Comparison of ENCODE assay signal across 18 cellular contexts in the genomic region with DNA sequence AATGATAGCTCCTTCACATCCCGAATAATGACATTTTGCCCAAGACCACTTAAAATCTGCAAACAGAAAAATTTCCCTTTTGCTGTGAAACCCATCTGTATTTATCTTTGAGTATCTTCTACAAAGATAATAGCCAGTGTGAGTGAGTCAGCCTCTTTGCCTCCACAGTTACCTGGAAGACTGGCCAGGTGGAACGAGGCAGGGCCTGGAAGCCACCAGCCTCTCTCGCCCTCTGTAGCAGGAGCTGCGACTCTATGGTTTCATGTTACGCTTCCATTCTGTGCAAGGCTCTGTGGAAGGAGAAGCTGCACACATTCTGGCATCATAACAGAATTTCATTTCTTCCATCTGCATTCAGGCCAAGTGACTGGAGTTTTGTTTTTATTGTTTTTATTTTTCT. TPM values are rescaled to one million over a fixed set of nuclear protein-coding genes. Genes with fewer than 3 reads are reported as not detected.
A peak's percentile ranks its signal among the peaks of the same experiment; 100 is the strongest.
DNase-seq lines count a peak whose midpoint lies in the region; ATAC-seq lines count a peak whose summit lies in the region.
"Had no signal": no experiment of that assay in that cellular context is flagged by ENCODE, and none has a peak within 500 bp of the region (broad histone marks: within the 10 kb centered on the region; RNA-seq: fewer than 3 reads in every experiment).

No MANE protein-coding gene starts in this region.

- no peaks in the 10 kb centered on the region for H3K27me3 Mint-ChIP-seq in activated T-helper 17 cell treated with anti-CD3 and anti-CD28 coated beads, Interleukin-2, amount 50 U/mL, for 72 hours
- H3K27me3 Mint-ChIP-seq: B cell; CD4-positive, CD25-positive, alpha-beta regulatory T cell had no signal

- no peak overlapping the region for H3K4me3 Mint-ChIP-seq in activated T-helper 17 cell treated with anti-CD3 and anti-CD28 coated beads, Interleukin-2, amount 50 U/mL, for 72 hours
- H3K4me3 Mint-ChIP-seq: B cell; CD4-positive, CD25-positive, alpha-beta regulatory T cell had no signal

- peaks cover 99% of the 10 kb centered on the region for H3K36me3 Mint-ChIP-seq in activated T-helper 17 cell treated with anti-CD3 and anti-CD28 coated beads, Interleukin-2, amount 50 U/mL, for 72 hours (ENCODE audit: low read depth)

- no peaks in the 10 kb centered on the region for H3K9me3 Mint-ChIP-seq in activated T-helper 17 cell treated with anti-CD3 and anti-CD28 coated beads, Interleukin-2, amount 50 U/mL, for 72 hours
- H3K9me3 Mint-ChIP-seq: CD4-positive, CD25-positive, alpha-beta regulatory T cell had no signal

- H3K4me1 Mint-ChIP-seq in activated T-helper 17 cell treated with anti-CD3 and anti-CD28 coated beads, Interleukin-2, amount 50 U/mL, for 72 hours: no peaks in the 10 kb centered on the region

- no peak for ATAC-seq in GM18907 (IDR thresholded peaks at IDR 0.05; ENCODE audit: unreplicated experiment)
- ATAC-seq in activated T-helper 17 cell treated with anti-CD3 and anti-CD28 coated beads, Interleukin-2, amount 50 U/mL, for 72 hours (replicated peaks): no peak
- ATAC-seq: SK-N-SH treated with all-trans-retinoic acid at 6 μM for 48 hours had no signal

- H3K27ac Mint-ChIP-seq in activated T-helper 17 cell treated with anti-CD3 and anti-CD28 coated beads, Interleukin-2, amount 50 U/mL, for 72 hours: no peak overlapping the region
- H3K27ac Mint-ChIP-seq: B cell had no signal

- DNase-seq in DMS 273 (lab: John Stamatoyannopoulos, UW; ENCODE audit: unreplicated experiment) (peak; percentile 7), DMS 273 treated with DMSO at 0.1 percent for 48 hours (lab: John Stamatoyannopoulos, UW) (no peak), NCI-H2107 (lab: John Stamatoyannopoulos, UW) (peak; percentile 69), NCI-H510A treated with DMSO at 0.1 percent for 48 hours (lab: John Stamatoyannopoulos, UW) (peak; percentile 80), left kidney (ENCODE audit: low read depth, low spot score) (peak; percentile 62), HuH-7 (ENCODE audit: low spot score) (no peak)
- DNase-seq: CD4-positive, CD25-positive, alpha-beta regulatory T cell; GF-D8; IMR-90; Karpas-422; NCI-H1417 treated with DMSO at 0.1 percent for 48 hours; NCI-H1930; SHP77; T-helper 1 cell had no signal

RNA-seq across cellular contexts. Expression of gene ELP2, which starts 9.6 kb away (rescaled TPM):
- total RNA-seq in activated T-helper 17 cell treated with anti-CD3 and anti-CD28 coated beads, Interleukin-2, amount 50 U/mL, for 72 hours: 10 to 100 TPM; 78.3 to 95.8 TPM

RNA-seq across cellular contexts. Expression of gene SLC39A6, which starts 10.1 kb away (rescaled TPM):
- total RNA-seq in activated T-helper 17 cell treated with anti-CD3 and anti-CD28 coated beads, Interleukin-2, amount 50 U/mL, for 72 hours: 10 to 100 TPM; 29.2 to 41.7 TPM

RNA-seq across cellular contexts. Expression of gene MOCOS, which starts 48.0 kb away (rescaled TPM):
- total RNA-seq in activated T-helper 17 cell treated with anti-CD3 and anti-CD28 coated beads, Interleukin-2, amount 50 U/mL, for 72 hours: under 1 TPM; 0.19 TPM
- total RNA-seq: CD4-positive, CD25-positive, alpha-beta regulatory T cell had no signal

Comparison
In these comparisons a context has a peak if more than half of its experiments do, and no peak if none do; other contexts are left out.
1. DNase-seq: peak in DMS 273 (single experiment), NCI-H2107 (single experiment), NCI-H510A treated with DMSO at 0.1 percent for 48 hours (single experiment) and left kidney (single experiment); none in DMS 273 treated with DMSO at 0.1 percent for 48 hours (single experiment) and HuH-7 (single experiment).